Comparison of ENCODE assay signal across 35 cellular contexts in the genomic region with DNA sequence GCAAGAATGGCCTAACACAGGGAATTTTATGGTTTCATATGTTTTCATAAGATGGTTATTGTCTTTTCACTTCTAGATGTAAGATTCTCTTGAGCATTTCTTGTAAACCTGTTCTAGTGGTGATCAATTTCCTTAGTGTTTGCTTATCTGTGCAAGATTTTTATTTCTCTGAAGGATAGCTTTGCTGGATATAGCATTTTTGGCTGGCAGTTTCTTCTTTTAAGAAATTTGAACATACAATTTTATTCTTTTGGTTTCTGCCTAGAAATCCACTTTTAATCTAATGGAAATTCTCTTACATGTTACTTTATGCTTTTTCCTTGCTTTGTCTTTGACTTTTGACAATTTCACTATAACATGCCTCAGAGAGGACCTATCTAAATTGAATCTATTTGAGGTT.
"Had no signal": no experiment of that assay in that cellular context is flagged by ENCODE, and none has a peak within 500 bp of the region (broad histone marks: within the 10 kb centered on the region; RNA-seq: fewer than 3 reads in every experiment).

No MANE protein-coding gene starts in this region.

- DNase-seq: Karpas-422, Kasumi-1, MG63, MM.1S, MV-4-11, NCI-H1048, NCI-H1092, NCI-H1092 treated with DMSO at 0.1 percent for 48 hours, NCI-H1105, NCI-H1105 treated with DMSO at 0.1 percent for 48 hours, NCI-H1417, NCI-H1417 treated with DMSO at 0.1 percent for 48 hours, NCI-H1436, NCI-H1436 treated with DMSO at 0.1 percent for 48 hours, NCI-H146, NCI-H1694, NCI-H1694 treated with DMSO at 0.1 percent for 48 hours, NCI-H187, NCI-H187 treated with DMSO at 0.1 percent for 48 hours, NCI-H1930, NCI-H2029, NCI-H2029 treated with DMSO at 0.1 percent for 48 hours, NCI-H2081, NCI-H2081 treated with DMSO at 0.1 percent for 48 hours, NCI-H2107, NCI-H2171, NCI-H2171 treated with DMSO at 0.1 percent for 48 hours, NCI-H2227 treated with DMSO at 0.1 percent for 48 hours, NCI-H226, NCI-H345, NCI-H446, NCI-H446 treated with DMSO at 0.1 percent for 48 hours, NCI-H510A, NCI-H510A treated with DMSO at 0.1 percent for 48 hours, NCI-H524 had no signal

- H3K9me3 ChIP-seq: MG63 had no signal

- H3K36me3 ChIP-seq: MG63 had no signal

- H3K4me3 ChIP-seq: MG63 had no signal
